Comparison of ENCODE assay signal across 15 cellular contexts in the genomic region with DNA sequence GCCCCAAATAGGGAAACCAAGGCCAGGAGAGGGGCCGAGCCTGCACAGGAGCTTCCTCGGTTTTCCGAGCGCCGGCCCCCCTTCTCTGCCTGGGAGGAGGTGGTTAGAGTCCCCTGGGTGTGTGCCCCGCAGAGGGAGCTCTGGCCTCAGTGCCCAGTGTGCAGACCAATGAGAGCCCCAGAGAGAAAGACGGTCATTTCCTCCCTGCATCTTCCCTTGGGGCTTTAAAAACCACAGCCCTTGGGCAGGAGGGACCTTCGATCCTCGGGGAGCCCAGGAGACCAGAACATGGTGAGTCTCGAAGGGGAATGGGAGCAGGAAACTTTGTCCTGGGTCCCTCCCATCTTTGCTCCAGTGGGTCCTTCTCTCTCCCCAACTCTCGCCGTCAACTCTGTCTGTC. TPM values are rescaled to one million over a fixed set of nuclear protein-coding genes. Genes with fewer than 3 reads are reported as not detected.
A peak's percentile ranks its signal among the peaks of the same experiment; 100 is the strongest.
DNase-seq lines count a peak whose midpoint lies in the region; ATAC-seq and TF ChIP-seq lines count a peak whose summit lies in the region.
"Had no signal": no experiment of that assay in that cellular context is flagged by ENCODE, and none has a peak within 500 bp of the region (broad histone marks: within the 10 kb centered on the region; RNA-seq: fewer than 3 reads in every experiment).

Gene C5AR1 (plus strand): TSS at position 254 of the 400 bp plus-strand sequence. CDS start 35 bp downstream, at position 289.

- H3K4me1 ChIP-seq in left lung (peaks cover 0 to 55% of the 10 kb centered on the region in 2 donors), spleen (peaks cover 0 to 59% (median 13%) of the 10 kb centered on the region in 6 donors)

- H3K27ac ChIP-seq in adipose tissue (ENCODE audit: low read depth, low read length) (no peak within 1 kb of the TSS), left lung (peak within 1 kb of the TSS; percentile 71 to 88), spleen (peak within 1 kb of the TSS in 7 of 8 donors; percentile 60 to 93 (median 85))
- H3K27ac ChIP-seq: brain microvascular endothelial cell, C4-2B, WERI-Rb-1 had no signal

- CTCF ChIA-PET in T-cell (lab: Charles Lee): interaction anchor here in 1 of 2 donors (0.6 to 1.3 kb wide), 2 partner anchors 22 to 82 kb away, joined by 4 to 5 read pairs; no protein-coding TSS in a partner anchor

- intact Hi-C loops in left lung (cut with DNase I) (no loop called here), spleen (cut with DNase I; ENCODE audit: low total_unique reads) (no loop called here)

- H3K27ac Mint-ChIP-seq in T-cell (no peak within 1 kb of the TSS), osteocyte (ENCODE audit: unreplicated experiment) (no peak within 1 kb of the TSS)

- H3K9me3 ChIP-seq in left lung (no peaks in the 10 kb centered on the region), spleen (no peaks in the 10 kb centered on the region)

- POLR2A ChIA-PET in T-cell (lab: Charles Lee): no interaction called here

- H3K27me3 Mint-ChIP-seq in T-cell (peaks cover 16 to 35% of the 10 kb centered on the region in 2 donors), osteocyte (ENCODE audit: unreplicated experiment) (no peaks in the 10 kb centered on the region)

- no peak for TF ChIP-seq POLR2A in spleen (IDR thresholded peaks at IDR 0.05)

- peaks cover 0 to 19% of the 10 kb centered on the region in 2 donors for H3K36me3 ChIP-seq in left lung
- H3K36me3 ChIP-seq in spleen: peaks cover 0 to 7% (median 0%) of the 10 kb centered on the region in 6 donors
- H3K36me3 ChIP-seq: brain microvascular endothelial cell, WERI-Rb-1 had no signal

- TF ChIP-seq CTCF in GM12865 (IDR thresholded peaks at IDR 0.05; ENCODE audit: insufficient read depth, low read depth, low read length, missing control alignments) (no peak), left lung (IDR thresholded peaks at IDR 0.05) (no peak), spleen (IDR thresholded peaks at IDR 0.05 in 8 of 11, conservative IDR thresholded peaks at IDR 0.05 in 3 of 11) (peak in 3 of 11 experiments; percentile 32 to 41 (median 33)), GM20000 (IDR thresholded peaks at IDR 0.05; ENCODE audit: extremely low read depth, missing control alignments) (no peak), osteocyte (IDR thresholded peaks at IDR 0.05) (no peak)

- DNase-seq in GM12865 (ENCODE audit: low read depth) (peak; percentile 37), left lung (peak; percentile 79 to 90), spleen (peak; percentile 88), GM20000 (ENCODE audit: low spot score) (no peak), T-cell (no peak), osteocyte (ENCODE audit: extremely low spot score, unreplicated experiment) (no peak)
- no peak for DNase-seq in activated CD8-positive, alpha-beta memory T cell treated with anti-CD3 and anti-CD28 coated beads, Interleukin-2, amount 50 U/mL, for 48 hours
- DNase-seq: activated T-cell treated with anti-CD3 and anti-CD28 coated beads, Interleukin-2, amount 50 U/mL, for 48 hours; brain microvascular endothelial cell; NCI-H1930; PC-3; WERI-Rb-1 had no signal

- H3K9me3 Mint-ChIP-seq in T-cell (no peaks in the 10 kb centered on the region), osteocyte (ENCODE audit: unreplicated experiment) (no peaks in the 10 kb centered on the region)

- H3K4me1 Mint-ChIP-seq in T-cell (peaks cover 4 to 6% (median 5%) of the 10 kb centered on the region in 3 donors), osteocyte (ENCODE audit: unreplicated experiment) (peaks cover 31% of the 10 kb centered on the region)

- ATAC-seq in left lung (peak; percentile 66), T-cell (replicated peaks in 1 of 4) (no peak)
- ATAC-seq: esophagus mucosa, PC-3 had no signal

- H3K4me3 Mint-ChIP-seq in T-cell (no peak within 1 kb of the TSS), osteocyte (ENCODE audit: unreplicated experiment) (no peak within 1 kb of the TSS)

- no peaks in the 10 kb centered on the region for H3K36me3 Mint-ChIP-seq in T-cell
- H3K36me3 Mint-ChIP-seq in osteocyte (ENCODE audit: unreplicated experiment): no peaks in the 10 kb centered on the region

- 30 to 60% (median 35%) methylated on average over 12 of the region's 12 CpGs for WGBS in adipose tissue, 3 donors
- WGBS in spleen, 5 donors: 23 to 34% (median 30%) methylated on average over 12 of the region's 12 CpGs

- H3K4me3 ChIP-seq in GM12865 (ENCODE audit: low read depth, low read length): no peak within 1 kb of the TSS
- peak within 1 kb of the TSS; percentile 7 to 58 for H3K4me3 ChIP-seq in left lung
- peak within 1 kb of the TSS in 7 of 8 donors; percentile 12 to 68 (median 27) for H3K4me3 ChIP-seq in spleen

- H3K27me3 ChIP-seq in left lung: peaks cover 0 to 21% of the 10 kb centered on the region in 2 donors
- H3K27me3 ChIP-seq in spleen (replicated peaks in 1 of 7): peaks cover 0 to 63% (median 0%) of the 10 kb centered on the region in 7 donors
- H3K27me3 ChIP-seq: brain microvascular endothelial cell had no signal

RNA-seq across cellular contexts. Expression of gene C5AR1, which starts in this region (rescaled TPM):
- polyA plus RNA-seq in adipose tissue (10 to 100 TPM in 2 of 3 donors, 1 to 10 TPM in 1; 3.6 to 50.5 (median 26.9) TPM), spleen (1 to 10 TPM; 4.0 to 9.4 (median 4.6) TPM)
- total RNA-seq in left lung (100 to 1,000 TPM in 1 of 2 donors, 10 to 100 TPM in 1; 28.3 to 110 TPM), spleen (100 to 1,000 TPM in 1 of 7 donors, 10 to 100 TPM in 6; 33.1 to 124 (median 64.0) TPM), T-cell (1 to 10 TPM; 1.8 to 2.4 (median 2.2) TPM), osteocyte (0.48 and 0.65 TPM in 2 replicates)
- total RNA-seq: PC-3 had no signal

Comparison
In these comparisons a context has a peak if more than half of its experiments do, and no peak if none do; other contexts are left out.
1. RNA of gene C5AR1 (total RNA-seq): 28.3 to 110 TPM in left lung and 33.1 to 124 TPM in spleen; 1.8 to 2.4 TPM in T-cell and 0.48 to 0.65 TPM in osteocyte; every median in the first group is over 4 times any median in the second.
2. DNase-seq: peak in GM12865 (single experiment), left lung (2 of 2) and spleen (single experiment); none in GM20000 (single experiment), T-cell (0 of 34), activated CD8-positive, alpha-beta memory T cell treated with anti-CD3 and anti-CD28 coated beads, Interleukin-2, amount 50 U/mL, for 48 hours (single experiment) and osteocyte (single experiment).